ENCODE assay signal across 18 cellular contexts in the genomic region with DNA sequence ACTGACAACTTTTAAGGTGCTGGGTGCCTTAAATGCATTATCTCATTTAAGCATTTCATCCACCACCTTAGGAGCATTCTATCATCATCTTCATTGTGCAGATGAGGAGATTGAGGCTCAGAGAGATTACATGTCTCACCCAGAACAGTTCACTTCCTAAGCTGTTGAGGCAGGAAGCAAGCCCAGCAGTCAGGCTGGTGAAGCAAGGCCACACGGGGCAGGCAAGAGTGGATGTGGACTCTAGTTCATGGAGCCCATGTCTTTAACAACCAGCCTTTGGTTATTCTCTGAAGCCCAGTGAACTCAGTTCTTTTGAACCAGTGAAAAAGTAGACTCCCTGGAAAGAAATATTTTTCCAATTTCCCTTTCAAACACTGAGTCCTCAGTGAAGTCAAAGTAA.
DNase-seq lines count a peak whose midpoint lies in the region; ATAC-seq, FAIRE-seq and TF ChIP-seq lines count a peak whose summit lies in the region.
"Had no signal": no experiment of that assay in that cellular context is flagged by ENCODE, and none has a peak within 500 bp of the region (broad histone marks: within the 10 kb centered on the region; RNA-seq: fewer than 3 reads in every experiment).

No MANE protein-coding gene starts in this region.

- no peak overlapping the region for H2BK12ac ChIP-seq in H1 (ENCODE audit: low read depth, low read length)

- H3K23ac ChIP-seq in H1 (ENCODE audit: insufficient read length): no peak overlapping the region

- H2BK15ac ChIP-seq in H1 (ENCODE audit: low read length): no peak overlapping the region

- no peak overlapping the region for H3K27ac ChIP-seq in AG04450 (ENCODE audit: low read depth, low read length)
- no peak overlapping the region for H3K27ac ChIP-seq in H1 (ENCODE audit: low read depth, low read length)
- H3K27ac ChIP-seq in pancreas: no peak overlapping the region

- no peak overlapping the region for H3K4me2 ChIP-seq in H1 (ENCODE audit: insufficient read depth in 1 of 2, low read depth in 2 of 2, low read length in 2 of 2)

- CTCF ChIA-PET in AG04450 (lab: Charles Lee): no interaction called here
- CTCF ChIA-PET in H1 (lab: Charles Lee; ENCODE audit: partially characterized antibody): interaction anchor here (0.7 to 1.7 kb wide), 4 partner anchors 9 to 147 kb away, joined by 4 to 6 read pairs (median 4); no protein-coding TSS in a partner anchor

- H3K56ac ChIP-seq in H1 (replicated peaks; ENCODE audit: insufficient read length, low read depth, low read length): no peak overlapping the region

- TF ChIP-seq CTCF in AG04450 (IDR thresholded peaks at IDR 0.05; ENCODE audit: low read depth, low read length): peak; percentile 14; the same call in 1 of the 2 replicates
- peak; percentile 14; the same call in 1 of the 3 replicates for TF ChIP-seq CTCF in GM12872 (IDR thresholded peaks at IDR 0.05; ENCODE audit: insufficient read depth, low read depth, low read length)
- peak in 2 of 3 experiments; percentile 27 to 42; a peak in 2 of 4 replicates for TF ChIP-seq CTCF in H1 (IDR thresholded peaks at IDR 0.05; ENCODE audit: control extremely low read depth in 1 of 3, insufficient read depth in 1 of 3, low read depth in 1 of 3, low read length in 3 of 3)
- TF ChIP-seq CTCF in pancreas (IDR thresholded peaks at IDR 0.05): no peak

- H3K27me3 ChIP-seq in AG04450 (ENCODE audit: control insufficient read depth, insufficient read depth, low read length) (no peaks in the 10 kb centered on the region), H1 (replicated peaks in 1 of 4; ENCODE audit: control insufficient read depth in 3 of 4, extremely low read depth in 1 of 4, insufficient read depth in 3 of 4, low read length in 3 of 4) (no peaks in the 10 kb centered on the region), pancreas (no peaks in the 10 kb centered on the region)

- H3K23me2 ChIP-seq in H1 (ENCODE audit: low read depth, low read length): no peaks in the 10 kb centered on the region

- H3K9ac ChIP-seq in H1 (replicated peaks in 1 of 4; ENCODE audit: extremely low read depth in 1 of 4, low read depth in 3 of 4, low read length in 3 of 4): no peak overlapping the region

- intact Hi-C loops in pancreas (cut with DNase I): no loop called here

- no peaks in the 10 kb centered on the region for H3K79me2 ChIP-seq in H1 (ENCODE audit: control insufficient read depth in 1 of 2, insufficient read depth in 2 of 2, low read length in 2 of 2)

- H3K14ac ChIP-seq in H1 (ENCODE audit: insufficient read length): no peak overlapping the region

- POLR2A ChIA-PET in AG04450 (lab: Yijun Ruan, JAX) (no interaction called here), H1 (lab: Charles Lee; ENCODE audit: partially characterized antibody) (no interaction called here)

- no peak for ATAC-seq in pancreas

- no peak overlapping the region for H4K5ac ChIP-seq in H1 (ENCODE audit: insufficient read length, low read depth, low read length)

- in situ Hi-C loops in SK-MEL-5 (cut with HindIII; ENCODE audit: low pct_unique_long_range_greater_than_20kb, low sequenced_read_pairs): no loop called here

- no peak overlapping the region for H4K8ac ChIP-seq in H1 (ENCODE audit: extremely low read depth, insufficient read depth, low read length)

- no peak for FAIRE-seq in H1 (lab: Jason Lieb, UNC)
- no peak for FAIRE-seq in pancreas (lab: Jason Lieb, UNC)
- FAIRE-seq: H54 had no signal

- no peak overlapping the region for H3K4ac ChIP-seq in H1 (replicated peaks; ENCODE audit: insufficient read length, low read depth, low read length)

- TF ChIP-seq RAD21 in H1 (IDR thresholded peaks at IDR 0.05 in 1 of 2, conservative IDR thresholded peaks at IDR 0.05 in 1 of 2; ENCODE audit: low read depth in 2 of 2, low read length in 2 of 2): peak in 1 of 2 experiments; percentile 15; a peak in 2 of 4 replicates

- H2BK5ac ChIP-seq in H1 (ENCODE audit: low read depth, low read length): no peak overlapping the region

- no peak overlapping the region for H2BK120ac ChIP-seq in H1 (replicated peaks; ENCODE audit: low read depth, low read length)

- no peak overlapping the region for H2BK20ac ChIP-seq in H1 (ENCODE audit: low read length)

- no peak for DNase-seq in AG04450 (ENCODE audit: low read depth, low spot score)
- peak; percentile 16 for DNase-seq in SK-MEL-5 (ENCODE audit: low read depth, low spot score)
- DNase-seq in H1 (ENCODE audit: low read depth in 1 of 2, low spot score in 2 of 2): no peak
- DNase-seq in pancreas: no peak
- no peak for DNase-seq in DMS 273 (lab: John Stamatoyannopoulos, UW; ENCODE audit: unreplicated experiment)
- no peak for DNase-seq in NAMALWA (ENCODE audit: low spot score)
- DNase-seq in foreskin melanocyte: no peak
- DNase-seq: 8988T, AML-193, DMS53, KBM-7, NCI-H1092 treated with DMSO at 0.1 percent for 48 hours, NCI-H1436 treated with DMSO at 0.1 percent for 48 hours, NCI-H1930, NCI-H510A, SIG-M5 had no signal

- 75% methylated on average over 1 of the region's 1 CpG; no CpG with 5 or more reads in 1 of the 2 experiments for WGBS in H1 (ENCODE audit: extremely low coverage in 1 of 2, insufficient coverage in 1 of 2, insufficient read length in 1 of 2, insufficient replicate concordance in 2 of 2, low coverage in 1 of 2, low lambda C conversion rate in 2 of 2, missing lambda C conversion rate in 1 of 2), 2 experiments
- WGBS in pancreas, 2 donors: 63 to 80% methylated on average over 1 of the region's 1 CpG

- no peak overlapping the region for H2AK5ac ChIP-seq in H1 (ENCODE audit: low read depth, low read length)

- H3K4me3 ChIP-seq in AG04450 (ENCODE audit: low read depth, low read length): no peak overlapping the region
- no peak overlapping the region for H3K4me3 ChIP-seq in H1 (ENCODE audit: extremely low read depth in 1 of 4, insufficient read depth in 2 of 4, low read depth in 3 of 4, low read length in 4 of 4)
- H3K4me3 ChIP-seq in pancreas: no peak overlapping the region

- no peak overlapping the region for H3K18ac ChIP-seq in H1 (ENCODE audit: extremely low read depth, low read length)

- H4K20me1 ChIP-seq in H1 (replicated peaks in 1 of 2; ENCODE audit: control insufficient read depth in 1 of 2, insufficient read depth in 2 of 2, low read length in 2 of 2): no peaks in the 10 kb centered on the region

- no peak overlapping the region for H2AFZ ChIP-seq in H1 (ENCODE audit: low read length)

- no peak for TF ChIP-seq EP300 in H1 (IDR thresholded peaks at IDR 0.05; ENCODE audit: borderline replicate concordance in 1 of 2, low read depth in 2 of 2, low read length in 2 of 2)

- H3K36me3 ChIP-seq in H1 (ENCODE audit: control insufficient read depth in 2 of 4, insufficient read depth in 4 of 4, low read length in 3 of 4) (no peaks in the 10 kb centered on the region), pancreas (no peaks in the 10 kb centered on the region)

- no peaks in the 10 kb centered on the region for H3K79me1 ChIP-seq in H1 (ENCODE audit: low read depth, low read length)

- H4K91ac ChIP-seq in H1 (replicated peaks; ENCODE audit: insufficient read length, low read length): no peak overlapping the region

- H3K9me3 ChIP-seq in AG04450 (ENCODE audit: control insufficient read depth, insufficient read depth, low read length) (no peaks in the 10 kb centered on the region), H1 (ENCODE audit: insufficient read depth in 2 of 2, low read depth in 1 of 2, low read length in 1 of 2) (no peaks in the 10 kb centered on the region), pancreas (no peaks in the 10 kb centered on the region)

- no peaks in the 10 kb centered on the region for H3K4me1 ChIP-seq in H1 (replicated peaks in 1 of 4; ENCODE audit: control insufficient read depth in 3 of 4, insufficient read depth in 4 of 4, low read length in 3 of 4)
- H3K4me1 ChIP-seq in pancreas: no peaks in the 10 kb centered on the region

- no peak for TF ChIP-seq POLR2A in H1 (IDR thresholded peaks at IDR 0.05; ENCODE audit: control extremely low read depth in 1 of 2, low read depth in 2 of 2, low read length in 2 of 2)

TF ChIP-seq in H1, 55 proteins besides CTCF, POLR2A, EP300 and RAD21:
- TF ChIP-seq KDM4A (IDR thresholded peaks at IDR 0.05; ENCODE audit: low read depth, low read length, severe bottlenecking) (no peak), RNF2 (IDR thresholded peaks at IDR 0.05; ENCODE audit: borderline replicate concordance, low read depth, low read length, missing control alignments, poor library complexity, severe bottlenecking) (no peak), EZH2 (IDR thresholded peaks at IDR 0.05; ENCODE audit: low read depth, low read length, severe bottlenecking) (no peak), BCL11A (IDR thresholded peaks at IDR 0.05; ENCODE audit: low read depth in 2 of 2, low read length in 2 of 2) (no peak), BACH1 (IDR thresholded peaks at IDR 0.05; ENCODE audit: low read length) (no peak)
- TF ChIP-seq, protein P1, sequence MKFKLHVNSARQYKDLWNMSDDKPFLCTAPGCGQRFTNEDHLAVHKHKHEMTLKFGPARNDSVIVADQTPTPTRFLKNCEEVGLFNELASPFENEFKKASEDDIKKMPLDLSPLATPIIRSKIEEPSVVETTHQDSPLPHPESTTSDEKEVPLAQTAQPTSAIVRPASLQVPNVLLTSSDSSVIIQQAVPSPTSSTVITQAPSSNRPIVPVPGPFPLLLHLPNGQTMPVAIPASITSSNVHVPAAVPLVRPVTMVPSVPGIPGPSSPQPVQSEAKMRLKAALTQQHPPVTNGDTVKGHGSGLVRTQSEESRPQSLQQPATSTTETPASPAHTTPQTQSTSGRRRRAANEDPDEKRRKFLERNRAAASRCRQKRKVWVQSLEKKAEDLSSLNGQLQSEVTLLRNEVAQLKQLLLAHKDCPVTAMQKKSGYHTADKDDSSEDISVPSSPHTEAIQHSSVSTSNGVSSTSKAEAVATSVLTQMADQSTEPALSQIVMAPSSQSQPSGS (IDR thresholded peaks at IDR 0.05; ENCODE audit: low read length): no peak
- TF ChIP-seq, protein P2, sequence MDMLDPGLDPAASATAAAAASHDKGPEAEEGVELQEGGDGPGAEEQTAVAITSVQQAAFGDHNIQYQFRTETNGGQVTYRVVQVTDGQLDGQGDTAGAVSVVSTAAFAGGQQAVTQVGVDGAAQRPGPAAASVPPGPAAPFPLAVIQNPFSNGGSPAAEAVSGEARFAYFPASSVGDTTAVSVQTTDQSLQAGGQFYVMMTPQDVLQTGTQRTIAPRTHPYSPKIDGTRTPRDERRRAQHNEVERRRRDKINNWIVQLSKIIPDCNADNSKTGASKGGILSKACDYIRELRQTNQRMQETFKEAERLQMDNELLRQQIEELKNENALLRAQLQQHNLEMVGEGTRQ (IDR thresholded peaks at IDR 0.05; ENCODE audit: low read length): no peak

Comparison
In these comparisons a context has a peak if more than half of its experiments do, and no peak if none do; other contexts are left out.
1. CTCF ChIP-seq: peak in AG04450 (single experiment), GM12872 (single experiment) and H1 (2 of 3); none in pancreas (0 of 4).